Comparison of ENCODE assay signal across 9 cellular contexts in genomic region chr11:76770642-76771445, GRCh38. TPM values are rescaled to one million over a fixed set of nuclear protein-coding genes. Genes with fewer than 3 reads are reported as not detected.
A peak's percentile ranks its signal among the peaks of the same experiment; 100 is the strongest.
DNase-seq lines count a peak whose midpoint lies in the region; ATAC-seq, FAIRE-seq and TF ChIP-seq lines count a peak whose summit lies in the region.
"Had no signal": no experiment of that assay in that cellular context is flagged by ENCODE, and none has a peak within 500 bp of the region (broad histone marks: within the 10 kb centered on the region; RNA-seq: fewer than 3 reads in every experiment).

No MANE protein-coding gene starts in this region.

- no peak for ATAC-seq in HG03108 (IDR thresholded peaks at IDR 0.05; ENCODE audit: unreplicated experiment)

- H3K4me2 ChIP-seq in H1 (ENCODE audit: insufficient read depth in 1 of 2, low read depth in 2 of 2, low read length in 2 of 2) (no peak overlapping the region), neural progenitor cell (peak overlapping the region; percentile 12)

- POLR2A ChIA-PET in H1 (lab: Charles Lee; ENCODE audit: partially characterized antibody) = interaction anchor here (1.0 to 2.6 kb wide), 5 partner anchors 10 to 15 kb away, joined by 3 to 23 read pairs (median 4); partner anchors contain the start of gene TSKU

- peak overlapping the region; percentile 82; the same call in 1 of the 2 replicates for H2BK5ac ChIP-seq in H1 (ENCODE audit: low read depth, low read length)

- no peak overlapping the region for H4K5ac ChIP-seq in H1 (ENCODE audit: insufficient read length, low read depth, low read length)

- H3K4me1 Mint-ChIP-seq in neural progenitor cell = peaks cover 54% of the 10 kb centered on the region

- H4K20me1 ChIP-seq in H1 (replicated peaks in 1 of 2; ENCODE audit: control insufficient read depth in 1 of 2, insufficient read depth in 2 of 2, low read length in 2 of 2) (no peaks in the 10 kb centered on the region), neural progenitor cell (ENCODE audit: low read depth) (no peaks in the 10 kb centered on the region)

- H3K36me3 Mint-ChIP-seq in neural progenitor cell = no peaks in the 10 kb centered on the region

- no peak overlapping the region for H4K8ac ChIP-seq in H1 (ENCODE audit: extremely low read depth, insufficient read depth, low read length)

- TF ChIP-seq RAD21 in H1 (IDR thresholded peaks at IDR 0.05 in 1 of 2, conservative IDR thresholded peaks at IDR 0.05 in 1 of 2; ENCODE audit: low read depth in 2 of 2, low read length in 2 of 2) = no peak

- peaks cover 23% of the 10 kb centered on the region for H3F3A ChIP-seq in neural progenitor cell (ENCODE audit: low read depth)

- H3K36me3 ChIP-seq in H1 (ENCODE audit: control insufficient read depth in 2 of 4, insufficient read depth in 4 of 4, low read length in 3 of 4) (no peaks in the 10 kb centered on the region), neural progenitor cell (peaks cover 6% of the 10 kb centered on the region)

- H3K9ac ChIP-seq in H1 (replicated peaks in 1 of 4; ENCODE audit: extremely low read depth in 1 of 4, low read depth in 3 of 4, low read length in 3 of 4) (no peak overlapping the region; a peak in 1 of 7 replicates), neural progenitor cell (no peak overlapping the region)

- no peak overlapping the region for H2AFZ ChIP-seq in H1 (ENCODE audit: low read length)
- no peak overlapping the region for H2AFZ ChIP-seq in neural progenitor cell (replicated peaks)

- 0 out of 2 replicates have a peak overlapping the region, but pooled peaks have one; percentile 94 for H2AK5ac ChIP-seq in H1 (ENCODE audit: low read depth, low read length)

- H3K27me3 ChIP-seq in H1 (replicated peaks in 1 of 4; ENCODE audit: control insufficient read depth in 3 of 4, extremely low read depth in 1 of 4, insufficient read depth in 3 of 4, low read length in 3 of 4) (no peaks in the 10 kb centered on the region), neural progenitor cell (no peaks in the 10 kb centered on the region)

- peak overlapping the region; percentile 47 for H3K4me3 Mint-ChIP-seq in neural progenitor cell

- H3K4ac ChIP-seq in H1 (replicated peaks; ENCODE audit: insufficient read length, low read depth, low read length) = no peak overlapping the region

- H3K27me3 Mint-ChIP-seq in neural progenitor cell (ENCODE audit: insufficient read depth, low read depth) = peaks cover 10% of the 10 kb centered on the region

- no peaks in the 10 kb centered on the region for H3K79me1 ChIP-seq in H1 (ENCODE audit: low read depth, low read length)

- no peak overlapping the region for H3K23ac ChIP-seq in H1 (ENCODE audit: insufficient read length)

- H3K56ac ChIP-seq in H1 (replicated peaks; ENCODE audit: insufficient read length, low read depth, low read length) = no peak overlapping the region

- H3K4me1 ChIP-seq in H1 (replicated peaks in 1 of 4; ENCODE audit: control insufficient read depth in 3 of 4, insufficient read depth in 4 of 4, low read length in 3 of 4) = peaks cover 6 to 28% (median 19%) of the 10 kb centered on the region in 4 experiments
- H3K4me1 ChIP-seq in neural progenitor cell = peaks cover 41% of the 10 kb centered on the region

- H3K27ac Mint-ChIP-seq in neural progenitor cell = peak overlapping the region; percentile 83

- H3K27ac ChIP-seq in H1 (ENCODE audit: low read depth, low read length) (no peak overlapping the region), neural progenitor cell (peak overlapping the region; percentile 42)

- no peak for TF ChIP-seq EP300 in H1 (IDR thresholded peaks at IDR 0.05; ENCODE audit: borderline replicate concordance in 1 of 2, low read depth in 2 of 2, low read length in 2 of 2)

- no peak overlapping the region for H3K4me3 ChIP-seq in H1 (ENCODE audit: extremely low read depth in 1 of 4, insufficient read depth in 2 of 4, low read depth in 3 of 4, low read length in 4 of 4)
- no peak overlapping the region for H3K4me3 ChIP-seq in neural progenitor cell

- H3K23me2 ChIP-seq in H1 (ENCODE audit: low read depth, low read length) = no peaks in the 10 kb centered on the region

- H4K91ac ChIP-seq in H1 (replicated peaks; ENCODE audit: insufficient read length, low read length) = peak overlapping the region; percentile 75

- CTCF ChIA-PET in H1 (lab: Charles Lee; ENCODE audit: partially characterized antibody) = interaction anchor here (0.5 to 2.4 kb wide), 10 partner anchors 12 to 199 kb away, joined by 3 to 7 read pairs (median 4); partner anchors contain the start of gene TSKU

- no peak for FAIRE-seq in H1 (lab: Jason Lieb, UNC)

- 71% methylated on average over 6 of the region's 6 CpGs; no CpG with 5 or more reads in 1 of the 2 experiments for WGBS in H1 (ENCODE audit: extremely low coverage in 1 of 2, insufficient coverage in 1 of 2, insufficient read length in 1 of 2, insufficient replicate concordance in 2 of 2, low coverage in 1 of 2, low lambda C conversion rate in 2 of 2, missing lambda C conversion rate in 1 of 2), 2 experiments

- H3K14ac ChIP-seq in H1 (ENCODE audit: insufficient read length) = no peak overlapping the region

- TF ChIP-seq POLR2A in H1 (IDR thresholded peaks at IDR 0.05; ENCODE audit: control extremely low read depth in 1 of 2, low read depth in 2 of 2, low read length in 2 of 2) = no peak

- H2BK12ac ChIP-seq in H1 (ENCODE audit: low read depth, low read length) = peak overlapping the region; percentile 93; the same call in 1 of the 2 replicates

- H3K18ac ChIP-seq in H1 (ENCODE audit: extremely low read depth, low read length) = peak overlapping the region; percentile 44

- H3K9me3 ChIP-seq in H1 (ENCODE audit: insufficient read depth in 2 of 2, low read depth in 1 of 2, low read length in 1 of 2) (peaks cover 0 to 3% of the 10 kb centered on the region in 2 experiments; a peak in 3 of 4 replicates), neural progenitor cell (ENCODE audit: low read depth) (peaks cover 10% of the 10 kb centered on the region)

- peaks cover 4% of the 10 kb centered on the region for H3K9me3 Mint-ChIP-seq in neural progenitor cell

- TF ChIP-seq CTCF in AG09319 (IDR thresholded peaks at IDR 0.05; ENCODE audit: low read depth, low read length) (no peak), H1 (IDR thresholded peaks at IDR 0.05; ENCODE audit: control extremely low read depth in 1 of 3, insufficient read depth in 1 of 3, low read depth in 1 of 3, low read length in 3 of 3) (no peak), neural progenitor cell (IDR thresholded peaks at IDR 0.05) (no peak)

- H2BK120ac ChIP-seq in H1 (replicated peaks; ENCODE audit: low read depth, low read length) = peak overlapping the region; percentile 36

- DNase-seq in AG09319 (ENCODE audit: extremely low read depth, low read depth) (peak; percentile 87), MV-4-11 (lab: John Stamatoyannopoulos, UW) (peak; percentile 4), H1 (ENCODE audit: low read depth in 1 of 2, low spot score in 2 of 2) (no peak), neural progenitor cell (ENCODE audit: low spot score) (peak; percentile 70), putamen (ENCODE audit: low spot score) (no peak), T-helper 9 cell (no peak), cerebellar cortex (ENCODE audit: low spot score) (no peak)
- DNase-seq: NCI-H1930 had no signal

- peak overlapping the region; percentile 64; the same call in 1 of the 2 replicates for H2BK20ac ChIP-seq in H1 (ENCODE audit: low read length)

- H3K79me2 ChIP-seq in H1 (ENCODE audit: control insufficient read depth in 1 of 2, insufficient read depth in 2 of 2, low read length in 2 of 2) = no peaks in the 10 kb centered on the region
- H3K79me2 ChIP-seq in neural progenitor cell (ENCODE audit: low read depth) = no peaks in the 10 kb centered on the region

- H2BK15ac ChIP-seq in H1 (ENCODE audit: low read length) = peak overlapping the region; percentile 93; the same call in 1 of the 2 replicates

TF ChIP-seq in H1, 55 proteins besides CTCF, POLR2A, EP300 and RAD21:
- TF ChIP-seq YY1 (IDR thresholded peaks at IDR 0.05; ENCODE audit: low read depth, low read length) (no peak), TEAD4 (IDR thresholded peaks at IDR 0.05; ENCODE audit: low read depth, low read length) (0 out of 2 replicates have a peak, but pooled peaks have one; percentile 14), ASH2L (IDR thresholded peaks at IDR 0.05; ENCODE audit: low read length) (peak; percentile 37), MAX (IDR thresholded peaks at IDR 0.05) (0 out of 2 replicates have a peak, but pooled peaks have one; percentile 17)

RNA-seq across cellular contexts. Expression of gene TSKU, which starts 12.3 kb away (rescaled TPM):
- 22.8 TPM in 2 replicates for total RNA-seq in H1 (2021; fragmentation: NEBNext Ultra II Directional; extraction: Animal tissue kit (Norgen Biotek cat#: 25700))
- polyA plus RNA-seq in H1 (2011; rRNA removed) = 28.4 and 40.7 TPM in 2 replicates
- polyA plus RNA-seq in H1 (2011; cell fraction: cytosol; rRNA removed) = 18.1 TPM
- polyA plus RNA-seq in H1 (2011; cell fraction: nucleus; rRNA removed) = 34.2 TPM
- polyA plus RNA-seq in H1 (2012, experiment 1 of 2) = 15.8 to 27.1 TPM (median 20.7 TPM) in 4 replicates
- 22.0 TPM for polyA plus RNA-seq in H1 (2012, experiment 2 of 2)
- polyA plus RNA-seq in H1 (2013, experiment 1 of 2) = 21.4 TPM
- polyA plus RNA-seq in H1 (2013, experiment 2 of 2) = 23.8 TPM
- 21.7 and 33.3 TPM in 2 replicates for polyA minus RNA-seq in H1 (2011; rRNA and poly(A)+ RNA removed)
- 17.2 TPM for polyA minus RNA-seq in H1 (2011; cell fraction: cytosol; rRNA and poly(A)+ RNA removed)
- polyA minus RNA-seq in H1 (2011; cell fraction: nucleus; rRNA and poly(A)+ RNA removed) = 27.5 TPM
- total RNA-seq in neural progenitor cell (ENCODE audit: low replicate concordance) = 7.1 and 22.8 TPM in 2 replicates

Comparison
In these comparisons a context has a peak if more than half of its experiments do, and no peak if none do; other contexts are left out.
1. DNase-seq: peak in AG09319 (single experiment), MV-4-11 (single experiment) and neural progenitor cell (single experiment); none in H1 (0 of 2), putamen (single experiment), T-helper 9 cell (single experiment) and cerebellar cortex (single experiment).